14 cellular contexts compared by ENCODE assay signal in genomic region chr14:23058654-23059504, GRCh38. TPM values are rescaled to one million over a fixed set of nuclear protein-coding genes. Genes with fewer than 3 reads are reported as not detected.
A peak's percentile ranks its signal among the peaks of the same experiment; 100 is the strongest.
DNase-seq lines count a peak whose midpoint lies in the region; ATAC-seq and TF ChIP-seq lines count a peak whose summit lies in the region.
"Had no signal": no experiment of that assay in that cellular context is flagged by ENCODE, and none has a peak within 500 bp of the region (broad histone marks: within the 10 kb centered on the region; RNA-seq: fewer than 3 reads in every experiment).

No MANE protein-coding gene starts in this region.

- H3K4me3 ChIP-seq in RWPE2 (ENCODE audit: severe bottlenecking) (no peak overlapping the region), sigmoid colon (no peak overlapping the region)
- H3K4me3 ChIP-seq: hepatocyte had no signal

- DNase-seq in activated effector memory CD4-positive, alpha-beta T cell treated with anti-CD3 and anti-CD28 coated beads, Interleukin-2, amount 50 U/mL, for 16 hours, result peak; percentile 57
- no peak for DNase-seq in activated effector memory CD4-positive, alpha-beta T cell treated with Interleukin-2 at 50 U/mL for 16 hours
- DNase-seq in RWPE2 (ENCODE audit: low spot score), result peak; percentile 74
- DNase-seq in epithelial cell of prostate (ENCODE audit: low read depth, low spot score), result no peak
- DNase-seq in sigmoid colon, result no peak
- DNase-seq in NOMO-1 treated with DMSO at 0.1 percent for 48 hours (lab: John Stamatoyannopoulos, UW; ENCODE audit: unreplicated experiment), result no peak
- DNase-seq in NCI-H1092 (lab: John Stamatoyannopoulos, UW), result no peak
- DNase-seq in nucleus accumbens (lab: John Stamatoyannopoulos, UW), result no peak
- DNase-seq: amygdala, cortex of kidney had no signal

- 89 to 93% methylated on average over 32 of the region's 32 CpGs for WGBS in sigmoid colon, 2 donors

- H3K9me3 ChIP-seq in RWPE2 (ENCODE audit: severe bottlenecking) (no peaks in the 10 kb centered on the region), sigmoid colon (no peaks in the 10 kb centered on the region)
- H3K9me3 ChIP-seq: suprapubic skin had no signal

- H3K27ac ChIP-seq in RWPE2 (ENCODE audit: poor library complexity, severe bottlenecking) (peak overlapping the region; percentile 73), epithelial cell of prostate (peak overlapping the region; percentile 47), sigmoid colon (peak overlapping the region in 3 of 4 donors; percentile 83 to 91 (median 86))
- H3K27ac ChIP-seq: suprapubic skin had no signal

- no peak for TF ChIP-seq EP300 in sigmoid colon (IDR thresholded peaks at IDR 0.05)

- TF ChIP-seq CTCF in RWPE2 (IDR thresholded peaks at IDR 0.05; ENCODE audit: poor library complexity, severe bottlenecking), result no peak
- TF ChIP-seq CTCF in sigmoid colon (IDR thresholded peaks at IDR 0.05), result no peak

- H3K27me3 ChIP-seq in RWPE2 (ENCODE audit: insufficient read depth, poor library complexity, severe bottlenecking), result no peaks in the 10 kb centered on the region
- no peaks in the 10 kb centered on the region for H3K27me3 ChIP-seq in sigmoid colon
- H3K27me3 ChIP-seq: hepatocyte, suprapubic skin had no signal

- H3K4me1 ChIP-seq in RWPE2 (ENCODE audit: insufficient read depth, poor library complexity, severe bottlenecking) (peaks cover 13% of the 10 kb centered on the region), sigmoid colon (peaks cover 0 to 35% (median 29%) of the 10 kb centered on the region in 4 donors)

- ATAC-seq in RWPE2 (ENCODE audit: low read depth), result no peak

- intact Hi-C loops in sigmoid colon (cut with DNase I), result loop anchor here (1.0 to 5.0 kb wide), 2 partner anchors 52 to 73 kb away; no protein-coding TSS in a partner anchor

- peaks cover 53% of the 10 kb centered on the region for H3K36me3 ChIP-seq in RWPE2 (ENCODE audit: low read depth)
- peaks cover 37 to 56% (median 49%) of the 10 kb centered on the region in 4 donors for H3K36me3 ChIP-seq in sigmoid colon

- no peak for TF ChIP-seq POLR2A in sigmoid colon (IDR thresholded peaks at IDR 0.05)

RNA-seq across cellular contexts. Expression of gene CDH24, which starts 1.6 kb away (rescaled TPM):
- 1 to 10 TPM; 2.0 to 7.5 (median 2.8) TPM for total RNA-seq in sigmoid colon
- 1 to 10 TPM in 1 of 3 donors, under 1 TPM in 2; 0.46 to 5.4 (median 0.60) TPM for polyA plus RNA-seq in sigmoid colon

RNA-seq across cellular contexts. Expression of gene PSMB11, which starts 16.9 kb away (rescaled TPM):
- under 1 TPM in 1 of 4 donors, not detected in 3; 0.41 TPM for total RNA-seq in sigmoid colon
- under 1 TPM in 1 of 3 donors, not detected in 2; 0.06 TPM for polyA plus RNA-seq in sigmoid colon
- total RNA-seq: hepatocyte, HT-29, left lobe of liver, suprapubic skin had no signal
- polyA plus RNA-seq: hepatocyte had no signal

RNA-seq across cellular contexts. Expression of gene PSMB5, which starts 24.2 kb away (rescaled TPM):
- total RNA-seq in sigmoid colon, result 100 to 1,000 TPM; 113 to 179 (median 135) TPM
- polyA plus RNA-seq in sigmoid colon, result 100 to 1,000 TPM; 132 to 145 (median 141) TPM

RNA-seq across cellular contexts. Expression of gene ACIN1, which starts 36.1 kb away (rescaled TPM):
- total RNA-seq in sigmoid colon, result 100 to 1,000 TPM in 1 of 4 donors, 10 to 100 TPM in 3; 79.9 to 129 (median 93.9) TPM
- 100 to 1,000 TPM in 1 of 3 donors, 10 to 100 TPM in 2; 37.8 to 114 (median 40.9) TPM for polyA plus RNA-seq in sigmoid colon

RNA-seq across cellular contexts. Expression of gene C14orf119, which starts 36.4 kb away (rescaled TPM):
- total RNA-seq in sigmoid colon, result 10 to 100 TPM; 22.4 to 38.9 (median 30.1) TPM
- 10 to 100 TPM; 49.2 to 94.3 (median 50.0) TPM for polyA plus RNA-seq in sigmoid colon

Comparison
In these comparisons a context has a peak if more than half of its experiments do, and no peak if none do; other contexts are left out.
1. DNase-seq: peak in activated effector memory CD4-positive, alpha-beta T cell treated with anti-CD3 and anti-CD28 coated beads, Interleukin-2, amount 50 U/mL, for 16 hours (single experiment) and RWPE2 (single experiment); none in activated effector memory CD4-positive, alpha-beta T cell treated with Interleukin-2 at 50 U/mL for 16 hours (single experiment), epithelial cell of prostate (single experiment), sigmoid colon (single experiment), NOMO-1 treated with DMSO at 0.1 percent for 48 hours (single experiment), NCI-H1092 (single experiment) and nucleus accumbens (0 of 56).
2. Peak in every context shown above with its lines, with median percentiles within 50 percentile points of each other: H3K27ac ChIP-seq.